Comparison of ENCODE assay signal across 27 cellular contexts in genomic region chr2:203842373-203842772, GRCh38. TPM values are rescaled to one million over a fixed set of nuclear protein-coding genes. Genes with fewer than 3 reads are reported as not detected.
"Had no signal": no experiment of that assay in that cellular context is flagged by ENCODE, and none has a peak within 500 bp of the region (broad histone marks: within the 10 kb centered on the region; RNA-seq: fewer than 3 reads in every experiment).

No MANE protein-coding gene starts in this region.

- H3K4me1 Mint-ChIP-seq: mesothelial cell of epicardium; naive B cell; stimulated activated naive B cell treated with anti-CD40 and anti-IgM and Interleukin-4, amounts not matched to agents 10 μg/mL and 1 μg/mL and 100 μg/mL, for 72 hours had no signal

- H3K36me3 Mint-ChIP-seq: mesothelial cell of epicardium; naive B cell; natural killer cell; neural progenitor cell; stimulated activated naive B cell treated with anti-CD40 and anti-IgM and Interleukin-4, amounts not matched to agents 10 μg/mL and 1 μg/mL and 100 μg/mL, for 72 hours; type B pancreatic cell had no signal

- H3K27ac Mint-ChIP-seq: mesothelial cell of epicardium; naive B cell; natural killer cell; nephron progenitor cell; neural progenitor cell; stimulated activated naive B cell treated with anti-CD40 and anti-IgM and Interleukin-4, amounts not matched to agents 10 μg/mL and 1 μg/mL and 100 μg/mL, for 72 hours; type B pancreatic cell had no signal

- H3K4me3 Mint-ChIP-seq: mesothelial cell of epicardium; naive B cell; natural killer cell; nephron progenitor cell; neural progenitor cell; stimulated activated naive B cell treated with anti-CD40 and anti-IgM and Interleukin-4, amounts not matched to agents 10 μg/mL and 1 μg/mL and 100 μg/mL, for 72 hours; stimulated activated naive CD8-positive, alpha-beta T cell treated with anti-CD3 and anti-CD28 coated beads, Interleukin-15, Interleukin-2, amounts not matched to agents 100 ng/mL and 50 ng/mL, for 24 hours; type B pancreatic cell had no signal

- H3K9me3 Mint-ChIP-seq: mesothelial cell of epicardium; natural killer cell; neural progenitor cell; stimulated activated naive B cell treated with anti-CD40 and anti-IgM and Interleukin-4, amounts not matched to agents 10 μg/mL and 1 μg/mL and 100 μg/mL, for 72 hours; stimulated activated naive CD8-positive, alpha-beta T cell treated with anti-CD3 and anti-CD28 coated beads, Interleukin-15, Interleukin-2, amounts not matched to agents 100 ng/mL and 50 ng/mL, for 24 hours; type B pancreatic cell had no signal

- DNase-seq: islet precursor cell; left ventricle myocardium inferior; mesendoderm; naive B cell; natural killer cell; nephron progenitor cell; occipital lobe; psoas muscle; right lobe of liver; stimulated activated CD4-positive, alpha-beta T cell treated with anti-CD3 and anti-CD28 coated beads, Interleukin-1b, Interleukin-23, amount 100 ng/mL, for 48 hours; stimulated activated CD4-positive, alpha-beta T cell treated with anti-CD3 and anti-CD28 coated beads, Interleukin-2, amount 100 ng/mL, for 48 hours; stimulated activated CD4-positive, alpha-beta T cell treated with anti-CD3 and anti-CD28 coated beads, Interleukin-4, amount 100 ng/mL, for 4 hours; stimulated activated CD8-positive, alpha-beta memory T cell treated with anti-CD3 and anti-CD28 coated beads, Interleukin-4, amount 100 ng/mL, for 48 hours; stimulated activated naive B cell treated with anti-CD40 and anti-IgM and Interleukin-4, amounts not matched to agents 10 μg/mL and 1 μg/mL and 100 μg/mL, for 72 hours; substantia nigra; uterus had no signal

- ATAC-seq: natural killer cell; psoas muscle; right lobe of liver; stimulated activated naive B cell treated with anti-CD40 and anti-IgM and Interleukin-4, amounts not matched to agents 10 μg/mL and 1 μg/mL and 100 μg/mL, for 72 hours had no signal

RNA-seq across cellular contexts. Expression of gene CTLA4, which starts 25.2 kb away (rescaled TPM):
- total RNA-seq: kidney epithelial cell, mesothelial cell of epicardium, occipital lobe, osteocyte, posterior vena cava, psoas muscle, right lobe of liver, skeletal muscle tissue, smooth muscle cell, temporal lobe, tibial nerve had no signal
